In genomic region chr14:64112859-64113258, GRCh38 we compare ENCODE assay signal across 13 cellular contexts.
A peak's percentile ranks its signal among the peaks of the same experiment; 100 is the strongest.
DNase-seq lines count a peak whose midpoint lies in the region; ATAC-seq and TF ChIP-seq lines count a peak whose summit lies in the region.
"Had no signal": no experiment of that assay in that cellular context is flagged by ENCODE, and none has a peak within 500 bp of the region (broad histone marks: within the 10 kb centered on the region; RNA-seq: fewer than 3 reads in every experiment).

No MANE protein-coding gene starts in this region.

- H3K36me3 ChIP-seq in GM23338 (ENCODE audit: insufficient read depth) (no peaks in the 10 kb centered on the region), trophoblast cell (ENCODE audit: control insufficient read depth in 1 of 2, insufficient read depth in 2 of 2, low read length in 2 of 2) (peaks cover 0 to 8% of the 10 kb centered on the region in 2 experiments)
- H3K36me3 ChIP-seq: adrenal gland had no signal

- no peak for TF ChIP-seq CTCF in GM23338 (conservative IDR thresholded peaks at IDR 0.05; ENCODE audit: low read depth in 2 of 2)
- TF ChIP-seq CTCF in epithelial cell of proximal tubule (conservative IDR thresholded peaks at IDR 0.05; ENCODE audit: low read depth, low read length): no peak

- H3F3A ChIP-seq in GM23338 (replicated peaks; ENCODE audit: low read depth): no peaks in the 10 kb centered on the region

- H3K14ac ChIP-seq in trophoblast cell (ENCODE audit: low read length): no peak overlapping the region

- H3K23ac ChIP-seq in trophoblast cell (ENCODE audit: low read length): no peak overlapping the region

- H2AFZ ChIP-seq in GM23338: no peak overlapping the region
- H2AFZ ChIP-seq in trophoblast cell (ENCODE audit: insufficient read depth, low read length, poor library complexity): no peak overlapping the region

- H4K20me1 ChIP-seq in GM23338 (replicated peaks; ENCODE audit: insufficient read depth): no peaks in the 10 kb centered on the region

- no peak overlapping the region for H2BK12ac ChIP-seq in trophoblast cell (ENCODE audit: low read length)

- ATAC-seq in GM23338: no peak
- ATAC-seq in HG03354 (IDR thresholded peaks at IDR 0.05; ENCODE audit: poor library complexity, severe bottlenecking, unreplicated experiment): no peak
- ATAC-seq in stimulated activated naive CD8-positive, alpha-beta T cell treated with anti-CD3 and anti-CD28 coated beads, Interleukin-15, Interleukin-2, amounts not matched to agents 100 U/mL and 50 U/mL, for 24 hours: no peak

- no peaks in the 10 kb centered on the region for H3K27me3 Mint-ChIP-seq in GM23338 (ENCODE audit: insufficient read depth, low read depth, poor library complexity)

- H3K9me3 Mint-ChIP-seq in GM23338: no peaks in the 10 kb centered on the region

- no peak overlapping the region for H3K4ac ChIP-seq in trophoblast cell (ENCODE audit: low read depth, low read length)

- DNase-seq in GM23338 (ENCODE audit: low spot score) (no peak), NCI-H774 (lab: John Stamatoyannopoulos, UW) (peak; percentile 30), epithelial cell of proximal tubule (ENCODE audit: low read depth) (no peak), trophoblast cell (peak; percentile 55 to 68), GDM1 (lab: John Stamatoyannopoulos, UW) (no peak), NCI-H1092 (lab: John Stamatoyannopoulos, UW) (no peak)
- DNase-seq in stimulated activated naive CD8-positive, alpha-beta T cell treated with anti-CD3 and anti-CD28 coated beads, Interleukin-15, Interleukin-2, amounts not matched to agents 100 U/mL and 50 U/mL, for 24 hours: no peak
- DNase-seq: GF-D8, OCI-M1, T1000 had no signal

- H3K4me1 Mint-ChIP-seq in GM23338: peaks cover 16% of the 10 kb centered on the region

- no peaks in the 10 kb centered on the region; the same call in 2 of the 3 replicates for H3K36me3 Mint-ChIP-seq in GM23338 (ENCODE audit: low read depth)

- WGBS in trophoblast cell (ENCODE audit: extremely low coverage, insufficient coverage, insufficient read length): no CpG with 5 or more reads among the region's 10 CpGs

- H3K79me1 ChIP-seq in trophoblast cell (ENCODE audit: low read length): no peaks in the 10 kb centered on the region

- H3K27ac Mint-ChIP-seq in GM23338: peak overlapping the region; percentile 53

- no peaks in the 10 kb centered on the region for H3K9me3 ChIP-seq in trophoblast cell (ENCODE audit: insufficient read depth, low read depth, low read length)
- H3K9me3 ChIP-seq: adrenal gland, neutrophil had no signal

- no peak overlapping the region for H3K18ac ChIP-seq in trophoblast cell (ENCODE audit: low read length)

- H3K4me2 ChIP-seq in GM23338: no peak overlapping the region
- no peak overlapping the region for H3K4me2 ChIP-seq in trophoblast cell (ENCODE audit: low read length)

- H4K8ac ChIP-seq in trophoblast cell (ENCODE audit: low read depth, low read length): no peak overlapping the region

- no peak overlapping the region for H2AK5ac ChIP-seq in trophoblast cell (ENCODE audit: low read length)

- no peak overlapping the region for H3K9ac ChIP-seq in trophoblast cell (ENCODE audit: low read length)

- H2BK120ac ChIP-seq in trophoblast cell (ENCODE audit: insufficient read depth, low read length, poor library complexity): no peak overlapping the region

- H3K4me1 ChIP-seq in GM23338 (ENCODE audit: insufficient read depth) (0 out of 2 replicates have a peak, but pooled peaks cover 2% of the 10 kb centered on the region), trophoblast cell (ENCODE audit: control insufficient read depth in 1 of 2, insufficient read depth in 2 of 2, low read length in 2 of 2) (no peaks in the 10 kb centered on the region)

- H3K27ac ChIP-seq in GM23338 (ENCODE audit: low read depth) (0 out of 2 replicates have a peak overlapping the region, but pooled peaks have one; percentile 45), trophoblast cell (ENCODE audit: low read depth, low read length) (no peak overlapping the region)
- H3K27ac ChIP-seq: adrenal gland, neutrophil had no signal

- no peak overlapping the region for H4K91ac ChIP-seq in trophoblast cell (ENCODE audit: low read depth, low read length)

- H3K9me2 ChIP-seq in GM23338 (ENCODE audit: insufficient read depth): no peaks in the 10 kb centered on the region

- no peak overlapping the region for H4K12ac ChIP-seq in trophoblast cell (ENCODE audit: low read depth, low read length)

- no peak overlapping the region for H3K4me3 Mint-ChIP-seq in GM23338

- H2BK5ac ChIP-seq in trophoblast cell (ENCODE audit: low read depth, low read length, poor library complexity): no peak overlapping the region

- H3K27me3 ChIP-seq in GM23338 (ENCODE audit: insufficient read depth): no peaks in the 10 kb centered on the region
- no peaks in the 10 kb centered on the region for H3K27me3 ChIP-seq in trophoblast cell (ENCODE audit: insufficient read depth, low read length)
- H3K27me3 ChIP-seq: adrenal gland, neutrophil had no signal

- H3K4me3 ChIP-seq in GM23338 (no peak overlapping the region), epithelial cell of proximal tubule (ENCODE audit: low read depth, low read length) (peak overlapping the region; percentile 17), trophoblast cell (ENCODE audit: low read depth, low read length) (no peak overlapping the region)
- H3K4me3 ChIP-seq: adrenal gland had no signal

- H3K79me2 ChIP-seq in GM23338 (replicated peaks; ENCODE audit: insufficient read depth): no peaks in the 10 kb centered on the region
- H3K79me2 ChIP-seq in trophoblast cell (ENCODE audit: control insufficient read depth, insufficient read depth, low read length, poor library complexity): no peaks in the 10 kb centered on the region

TF ChIP-seq in GM23338, 12 proteins besides CTCF, POLR2A, EP300 and RAD21:
- no peak for TF ChIP-seq EZH2 (IDR thresholded peaks at IDR 0.05; ENCODE audit: low read depth, unreplicated experiment)

Comparison
In these comparisons a context has a peak if more than half of its experiments do, and no peak if none do; other contexts are left out.
1. DNase-seq: peak in NCI-H774 (single experiment) and trophoblast cell (2 of 2); none in GM23338 (single experiment), epithelial cell of proximal tubule (single experiment), GDM1 (single experiment), NCI-H1092 (single experiment) and stimulated activated naive CD8-positive, alpha-beta T cell treated with anti-CD3 and anti-CD28 coated beads, Interleukin-15, Interleukin-2, amounts not matched to agents 100 U/mL and 50 U/mL, for 24 hours (single experiment).